Comparison of ENCODE assay signal across 21 cellular contexts in genomic region chr4:112277220-112277619, GRCh38. TPM values are rescaled to one million over a fixed set of nuclear protein-coding genes. Genes with fewer than 3 reads are reported as not detected.
DNase-seq lines count a peak whose midpoint lies in the region; ATAC-seq and TF ChIP-seq lines count a peak whose summit lies in the region.
"Had no signal": no experiment of that assay in that cellular context is flagged by ENCODE, and none has a peak within 500 bp of the region (broad histone marks: within the 10 kb centered on the region; RNA-seq: fewer than 3 reads in every experiment).

No MANE protein-coding gene starts in this region.

- TF ChIP-seq CTCF in 22Rv1 (IDR thresholded peaks at IDR 0.05) (no peak), VCaP (conservative IDR thresholded peaks at IDR 0.05) (no peak), foreskin keratinocyte (conservative IDR thresholded peaks at IDR 0.05) (no peak)
- TF ChIP-seq CTCF in CD8-positive, alpha-beta T cell (IDR thresholded peaks at IDR 0.05) = no peak

- H3K27ac Mint-ChIP-seq in CD8-positive, alpha-beta T cell = peak overlapping the region; percentile 33

- H3K4me1 ChIP-seq in CD8-positive, alpha-beta T cell (ENCODE audit: insufficient read depth, low read length) = no peaks in the 10 kb centered on the region
- peaks cover 32% of the 10 kb centered on the region for H3K4me1 ChIP-seq in foreskin keratinocyte

- peaks cover 35% of the 10 kb centered on the region for H3K36me3 Mint-ChIP-seq in CD8-positive, alpha-beta T cell

- no peaks in the 10 kb centered on the region for H3K27me3 Mint-ChIP-seq in CD8-positive, alpha-beta T cell (ENCODE audit: low read depth)

- intact Hi-C loops in CD8-positive, alpha-beta T cell (cut with DNase I, micrococcal nuclease) = no loop called here

- H3K27ac ChIP-seq in 22Rv1 (0 out of 2 replicates have a peak overlapping the region, but pooled peaks have one; percentile 1), VCaP (peak overlapping the region; percentile 2; the same call in 1 of the 2 replicates), foreskin keratinocyte (peak overlapping the region; percentile 49)
- H3K27ac ChIP-seq in CD8-positive, alpha-beta T cell (ENCODE audit: low read depth, low read length) = no peak overlapping the region
- H3K27ac ChIP-seq: ascending aorta, thoracic aorta had no signal

- H3K4me1 Mint-ChIP-seq in CD8-positive, alpha-beta T cell (ENCODE audit: low read depth) = peaks cover 54% of the 10 kb centered on the region

- no peak overlapping the region for H3K4me3 Mint-ChIP-seq in CD8-positive, alpha-beta T cell
- H3K4me3 Mint-ChIP-seq: nephron had no signal

- H3K9me3 Mint-ChIP-seq in CD8-positive, alpha-beta T cell = peaks cover 3% of the 10 kb centered on the region
- H3K9me3 Mint-ChIP-seq: nephron had no signal

- H3K36me3 ChIP-seq in CD8-positive, alpha-beta T cell (ENCODE audit: insufficient read depth, low read length) = no peaks in the 10 kb centered on the region

- POLR2A ChIA-PET in CD8-positive, alpha-beta T cell (lab: Charles Lee) = no interaction called here

- no peaks in the 10 kb centered on the region for H3K27me3 ChIP-seq in CD8-positive, alpha-beta T cell (ENCODE audit: insufficient read depth, low read length)
- H3K27me3 ChIP-seq in foreskin keratinocyte = no peaks in the 10 kb centered on the region
- H3K27me3 ChIP-seq: ascending aorta had no signal

- ATAC-seq in CD8-positive, alpha-beta T cell = no peak
- ATAC-seq in foreskin keratinocyte (peak; percentile 82), HG02763 (IDR thresholded peaks at IDR 0.05; ENCODE audit: unreplicated experiment) (no peak)
- ATAC-seq: left cardiac atrium, sciatic nerve had no signal

- DNase-seq in CD8-positive, alpha-beta T cell = no peak
- DNase-seq in foreskin keratinocyte (peak; percentile 73 to 87), UCSD-AML1 (lab: John Stamatoyannopoulos, UW; ENCODE audit: unreplicated experiment) (no peak)
- no peak for DNase-seq in stimulated activated CD4-positive, alpha-beta T cell treated with anti-CD3 and anti-CD28 coated beads, Interleukin-15, amount 100 ng/mL, for 24 hours
- DNase-seq: activated CD4-positive, alpha-beta T cell treated with anti-CD3 and anti-CD28 coated beads, Interleukin-2, amount 50 U/mL, for 1 hour; activated naive CD4-positive, alpha-beta T cell treated with Interleukin-2 at 50 U/mL for 16 hours; cerebellar nuclear complex; DMS79 treated with DMSO at 0.1 percent for 48 hours; glutamatergic neuron; left cardiac atrium; NCI-H1105 treated with DMSO at 0.1 percent for 48 hours; NCI-H510A; RPMI8226; SW 1271 had no signal

- no peak overlapping the region for H3K4me3 ChIP-seq in CD8-positive, alpha-beta T cell (ENCODE audit: low read depth, low read length)
- H3K4me3 ChIP-seq: ascending aorta, thoracic aorta had no signal

- CTCF ChIA-PET in CD8-positive, alpha-beta T cell (lab: Charles Lee) = no interaction called here

- H3K9me3 ChIP-seq in CD8-positive, alpha-beta T cell (ENCODE audit: low read length) = no peaks in the 10 kb centered on the region
- H3K9me3 ChIP-seq: ascending aorta, thoracic aorta had no signal

RNA-seq across cellular contexts. Expression of gene TIFA, which starts 8.5 kb away (rescaled TPM):
- 10 to 100 TPM; 12.3 to 16.1 TPM for total RNA-seq in CD8-positive, alpha-beta T cell
- 10.3 and 11.2 TPM in 2 replicates for total RNA-seq in foreskin keratinocyte
- 6.1 and 7.8 TPM in 2 replicates for polyA plus RNA-seq in foreskin keratinocyte

RNA-seq across cellular contexts. Expression of gene ALPK1, which starts 19.9 kb away (rescaled TPM):
- total RNA-seq in CD8-positive, alpha-beta T cell = 1 to 10 TPM; 6.5 to 7.0 TPM
- total RNA-seq in foreskin keratinocyte = 5.6 and 7.0 TPM in 2 replicates
- polyA plus RNA-seq in foreskin keratinocyte = 2.4 and 2.7 TPM in 2 replicates

RNA-seq across cellular contexts. Expression of gene AP1AR, which starts 45.6 kb away (rescaled TPM):
- 1 to 10 TPM; 3.8 to 5.2 TPM for total RNA-seq in CD8-positive, alpha-beta T cell
- total RNA-seq in foreskin keratinocyte = 13.4 and 15.7 TPM in 2 replicates
- polyA plus RNA-seq in foreskin keratinocyte = 4.4 and 5.6 TPM in 2 replicates

Comparison
In these comparisons a context has a peak if more than half of its experiments do, and no peak if none do; other contexts are left out.
1. DNase-seq: peak in foreskin keratinocyte (2 of 2); none in CD8-positive, alpha-beta T cell (0 of 7), stimulated activated CD4-positive, alpha-beta T cell treated with anti-CD3 and anti-CD28 coated beads, Interleukin-15, amount 100 ng/mL, for 24 hours (single experiment) and UCSD-AML1 (single experiment).